ENCODE assay signal across 26 cellular contexts in the genomic region with DNA sequence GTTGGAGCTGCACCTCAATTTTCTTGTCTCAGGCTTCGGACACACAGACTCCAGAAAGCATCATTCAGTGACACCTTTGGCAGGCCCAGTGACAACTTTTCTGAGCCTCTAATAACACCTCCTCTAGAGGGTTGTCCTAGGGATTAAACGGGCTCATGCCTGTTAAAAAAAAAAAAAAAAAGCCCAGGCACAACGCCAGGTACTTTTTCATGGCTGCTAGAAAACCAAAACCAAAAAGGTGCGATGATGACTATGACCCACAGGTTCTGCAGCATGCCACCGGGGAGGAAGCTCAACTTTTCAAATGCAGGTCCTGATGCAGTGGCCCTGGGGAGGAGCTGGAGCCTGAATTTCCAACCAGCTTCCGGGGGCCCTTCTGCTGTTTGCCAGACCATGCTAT.
DNase-seq lines count a peak whose midpoint lies in the region; ATAC-seq and TF ChIP-seq lines count a peak whose summit lies in the region.
"Had no signal": no experiment of that assay in that cellular context is flagged by ENCODE, and none has a peak within 500 bp of the region (broad histone marks: within the 10 kb centered on the region; RNA-seq: fewer than 3 reads in every experiment).

No MANE protein-coding gene starts in this region.

- H3K4me3 Mint-ChIP-seq in H9 = no peak overlapping the region
- no peak overlapping the region for H3K4me3 Mint-ChIP-seq in activated CD8-positive, alpha-beta memory T cell treated with anti-CD3 and anti-CD28 coated beads, Interleukin-2, amount 10 ng/mL, durations not matched to agents 7 days and 5 days
- H3K4me3 Mint-ChIP-seq: activated CD4-positive, alpha-beta T cell treated with anti-CD3 and anti-CD28 coated beads, Interleukin-2, amount 10 ng/mL, durations not matched to agents 7 days and 5 days; activated naive CD4-positive, alpha-beta T cell treated with anti-CD3 and anti-CD28 coated beads, Interleukin-2, amount 50 U/mL, for 24 hours; activated T-helper 1 cell treated with anti-CD3 and anti-CD28 coated beads, Interleukin-12 subunit alpha, Interleukin-12 subunit beta, Interleukin-2, Interleukin-4 antibody, amounts not matched to agents 30 ng/mL and 10 ng/mL and 1 ng/mL, durations not matched to agents 14 hours and 24 hours and 36 hours; dendritic cell treated with granulocyte-macrophage colony-stimulating factor and Interleukin-4, amounts not matched to agents 40 ng/mL and 50 ng/mL, for 4 days; T-helper 2 cell treated with Interferon-gamma antibody and Interleukin-4, amounts not matched to agents 5 μg/mL and 100 μg/mL, for 36 hours had no signal

- H3K56ac ChIP-seq in H9 (ENCODE audit: insufficient read length, low read depth, low read length) = no peak overlapping the region

- H3K36me3 ChIP-seq in PC-3 (ENCODE audit: low read depth, low read length) = 0 out of 2 replicates have a peak, but pooled peaks cover 4% of the 10 kb centered on the region
- H3K36me3 ChIP-seq in esophagus squamous epithelium = no peaks in the 10 kb centered on the region
- H3K36me3 ChIP-seq: WERI-Rb-1 had no signal

- H3K27ac ChIP-seq in H9 (ENCODE audit: insufficient read length, low read depth, low read length) (no peak overlapping the region), PC-3 (ENCODE audit: low read length) (peak overlapping the region; percentile 100), esophagus squamous epithelium (peak overlapping the region in 3 of 4 donors; percentile 65 to 86 (median 70))
- H3K27ac ChIP-seq: heart right ventricle, psoas muscle, WERI-Rb-1 had no signal

- no peak overlapping the region for H2BK12ac ChIP-seq in H9 (ENCODE audit: insufficient read length, low read depth, low read length)

- H2BK5ac ChIP-seq in H9 (ENCODE audit: insufficient read length, low read length) = no peak overlapping the region

- no peak overlapping the region for H2BK20ac ChIP-seq in H9 (ENCODE audit: low read depth, low read length, poor library complexity, severe bottlenecking)

- no peaks in the 10 kb centered on the region for H3K79me1 ChIP-seq in H9 (ENCODE audit: insufficient read depth, low read depth, low read length, poor library complexity, severe bottlenecking)

- TF ChIP-seq CTCF in H9 (conservative IDR thresholded peaks at IDR 0.05) = no peak
- TF ChIP-seq CTCF in PC-3 (conservative IDR thresholded peaks at IDR 0.05; ENCODE audit: low read depth, low read length) = no peak
- TF ChIP-seq CTCF in esophagus squamous epithelium (IDR thresholded peaks at IDR 0.05) = peak in 1 of 6 experiments; percentile 6

- no TSS peak for BruUV-seq in PC-3 (replicated peaks; lab: Mats Ljungman, UMichigan)

- peaks cover 30 to 32% of the 10 kb centered on the region in 2 experiments for H3K4me1 Mint-ChIP-seq in H9
- H3K4me1 Mint-ChIP-seq in activated CD8-positive, alpha-beta memory T cell treated with anti-CD3 and anti-CD28 coated beads, Interleukin-2, amount 10 ng/mL, durations not matched to agents 7 days and 5 days = peaks cover 1% of the 10 kb centered on the region

- H3K23ac ChIP-seq in H9 (ENCODE audit: insufficient read length, low read depth, low read length) = no peak overlapping the region

- TF ChIP-seq POLR2A in esophagus squamous epithelium (IDR thresholded peaks at IDR 0.05) = no peak

- H2BK15ac ChIP-seq in H9 (ENCODE audit: low read depth, low read length) = no peak overlapping the region

- no peak overlapping the region for H3T11ph ChIP-seq in H9 (ENCODE audit: low read length)

- intact Hi-C loops in PC-3 (cut with micrococcal nuclease) (loop anchor here (5.0 kb wide), 1 partner anchor 405 kb away; a partner anchor contains a TSS), esophagus squamous epithelium (cut with DNase I) (no loop called here)

- POLR2A ChIA-PET in PC-3 (lab: Charles Lee; ENCODE audit: unreplicated experiment) = interaction anchor here (0.7 kb wide), 1 partner anchor 336 kb away, joined by 16 read pairs; no protein-coding TSS in a partner anchor

- ATAC-seq in GM18498 (IDR thresholded peaks at IDR 0.05; ENCODE audit: unreplicated experiment) (peak; percentile 60), PC-3 (no peak)
- no peak for ATAC-seq in activated CD8-positive, alpha-beta memory T cell treated with anti-CD3 and anti-CD28 coated beads, Interleukin-2, amount 10 ng/mL, durations not matched to agents 7 days and 5 days
- ATAC-seq: heart right ventricle, left cardiac atrium, psoas muscle had no signal

- H3K79me2 ChIP-seq in H9 (ENCODE audit: insufficient read depth, low read length) = no peaks in the 10 kb centered on the region
- peaks cover 20% of the 10 kb centered on the region for H3K79me2 ChIP-seq in PC-3 (ENCODE audit: low read length)

- H3K4me3 ChIP-seq in PC-3 (ENCODE audit: low read length) = no peak overlapping the region
- no peak overlapping the region for H3K4me3 ChIP-seq in esophagus squamous epithelium
- H3K4me3 ChIP-seq: heart right ventricle, psoas muscle had no signal

- H3K9me2 ChIP-seq in PC-3 (replicated peaks; ENCODE audit: low read length) = no peaks in the 10 kb centered on the region

- H4K20me1 ChIP-seq in H9 (ENCODE audit: control insufficient read depth, insufficient read depth, insufficient read length) = no peaks in the 10 kb centered on the region
- H4K20me1 ChIP-seq in PC-3 (ENCODE audit: low read length) = no peaks in the 10 kb centered on the region

- H4K91ac ChIP-seq in H9 (ENCODE audit: insufficient read length, low read depth, low read length) = no peak overlapping the region

- H3K9me3 ChIP-seq in H9 (ENCODE audit: control insufficient read depth, low read depth, low read length) (no peaks in the 10 kb centered on the region), PC-3 (ENCODE audit: low read length) (no peaks in the 10 kb centered on the region), esophagus squamous epithelium (no peaks in the 10 kb centered on the region)
- H3K9me3 ChIP-seq: heart right ventricle, psoas muscle had no signal

- H4K8ac ChIP-seq in H9 (replicated peaks; ENCODE audit: insufficient read length, low read depth, low read length) = no peak overlapping the region

- DNase-seq in H9 = no peak
- DNase-seq in PC-3 = peak; percentile 66
- no peak for DNase-seq in esophagus squamous epithelium (lab: John Stamatoyannopoulos, UW)
- no peak for DNase-seq in activated CD8-positive, alpha-beta memory T cell treated with anti-CD3 and anti-CD28 coated beads, Interleukin-2, amount 10 ng/mL, durations not matched to agents 7 days and 5 days
- DNase-seq in globus pallidus (ENCODE audit: low spot score) = no peak
- DNase-seq in NCI-H187 treated with DMSO at 0.1 percent for 48 hours (lab: John Stamatoyannopoulos, UW) = no peak
- DNase-seq in GF-D8 (lab: John Stamatoyannopoulos, UW) = no peak
- DNase-seq: activated CD4-positive, alpha-beta T cell treated with anti-CD3 and anti-CD28 coated beads, Interleukin-2, amount 10 ng/mL, durations not matched to agents 7 days and 5 days; anterior cingulate cortex; caudate nucleus; HCEC 1CT; heart right ventricle; Karpas-422; left cardiac atrium; mesenchymal stem cell; NCI-H1694; OCI-M1; psoas muscle; Right ventricle myocardium superior; trophoblast cell; WERI-Rb-1 had no signal

- H4K5ac ChIP-seq in H9 (ENCODE audit: insufficient read length, low read depth, low read length) = no peak overlapping the region

- no CpG with 5 or more reads among the region's 6 CpGs for WGBS in H9 (ENCODE audit: extremely low coverage, insufficient read length, low lambda C conversion rate)
- 27 to 38% methylated on average over 6 of the region's 6 CpGs for WGBS in esophagus squamous epithelium, 2 donors

- H3K23me2 ChIP-seq in H9 (ENCODE audit: insufficient read length, low read depth, low read length, poor library complexity, severe bottlenecking) = no peaks in the 10 kb centered on the region

- H3K4me1 ChIP-seq in H9 (ENCODE audit: insufficient read depth, low read length) (no peaks in the 10 kb centered on the region; the same call in 1 of the 2 replicates), PC-3 (ENCODE audit: insufficient read depth, low read length) (peaks cover 86% of the 10 kb centered on the region), esophagus squamous epithelium (peaks cover 11 to 43% (median 12%) of the 10 kb centered on the region in 3 donors)
- H3K4me1 ChIP-seq: psoas muscle had no signal

- H3K14ac ChIP-seq in H9 (ENCODE audit: insufficient read depth, low read length) = no peak overlapping the region

- H2AFZ ChIP-seq in H9 (ENCODE audit: low read length) (no peak overlapping the region), PC-3 (ENCODE audit: low read length) (no peak overlapping the region)

- H3K9ac ChIP-seq in H9 (ENCODE audit: extremely low read depth, insufficient read length, low read length) (no peak overlapping the region), PC-3 (ENCODE audit: low read length) (peak overlapping the region; percentile 94)

- H3K27me3 ChIP-seq in H9 (ENCODE audit: insufficient read depth, low read length) = no peaks in the 10 kb centered on the region
- H3K27me3 ChIP-seq in PC-3 (ENCODE audit: low read length) = no peaks in the 10 kb centered on the region
- H3K27me3 ChIP-seq in esophagus squamous epithelium = no peaks in the 10 kb centered on the region
- H3K27me3 ChIP-seq: heart right ventricle had no signal

- CTCF ChIA-PET in PC-3 (lab: Charles Lee) = no interaction called here
- CTCF ChIA-PET in activated CD8-positive, alpha-beta memory T cell treated with anti-CD3 and anti-CD28 coated beads, Interleukin-2, amount 10 ng/mL, durations not matched to agents 7 days and 5 days (lab: Charles Lee) = interaction anchor here (0.7 kb wide), 1 partner anchor 1170 kb away, joined by 3 read pairs; no protein-coding TSS in a partner anchor

- H3K36me3 Mint-ChIP-seq in H9 (ENCODE audit: insufficient read depth in 1 of 3, low read depth in 3 of 3) = no peaks in the 10 kb centered on the region; a peak in 1 of 7 replicates
- H3K36me3 Mint-ChIP-seq in activated CD8-positive, alpha-beta memory T cell treated with anti-CD3 and anti-CD28 coated beads, Interleukin-2, amount 10 ng/mL, durations not matched to agents 7 days and 5 days = peaks cover 8% of the 10 kb centered on the region

- peaks cover 3% of the 10 kb centered on the region; the same call in 1 of the 2 replicates for H3K27me3 Mint-ChIP-seq in H9 (ENCODE audit: low read depth)
- H3K27me3 Mint-ChIP-seq in activated CD8-positive, alpha-beta memory T cell treated with anti-CD3 and anti-CD28 coated beads, Interleukin-2, amount 10 ng/mL, durations not matched to agents 7 days and 5 days = no peaks in the 10 kb centered on the region
- H3K27me3 Mint-ChIP-seq: activated CD4-positive, alpha-beta T cell treated with anti-CD3 and anti-CD28 coated beads, Interleukin-2, amount 10 ng/mL, durations not matched to agents 7 days and 5 days; activated naive CD4-positive, alpha-beta T cell treated with anti-CD3 and anti-CD28 coated beads, Interleukin-2, amount 50 U/mL, for 24 hours; dendritic cell treated with granulocyte-macrophage colony-stimulating factor and Interleukin-4, amounts not matched to agents 40 ng/mL and 50 ng/mL, for 4 days had no signal

- H3K27ac Mint-ChIP-seq in H9 = 0 out of 7 replicates have a peak overlapping the region, but pooled peaks of 2 of the 3 experiments have one; percentile 13 to 50
- H3K27ac Mint-ChIP-seq in activated CD8-positive, alpha-beta memory T cell treated with anti-CD3 and anti-CD28 coated beads, Interleukin-2, amount 10 ng/mL, durations not matched to agents 7 days and 5 days = no peak overlapping the region
- H3K27ac Mint-ChIP-seq: activated CD4-positive, alpha-beta T cell treated with anti-CD3 and anti-CD28 coated beads, Interleukin-2, amount 10 ng/mL, durations not matched to agents 7 days and 5 days; activated naive CD4-positive, alpha-beta T cell treated with anti-CD3 and anti-CD28 coated beads, Interleukin-2, amount 50 U/mL, for 24 hours; activated T-helper 1 cell treated with anti-CD3 and anti-CD28 coated beads, Interleukin-12 subunit alpha, Interleukin-12 subunit beta, Interleukin-2, Interleukin-4 antibody, amounts not matched to agents 30 ng/mL and 10 ng/mL and 1 ng/mL, durations not matched to agents 14 hours and 24 hours and 36 hours; dendritic cell treated with granulocyte-macrophage colony-stimulating factor and Interleukin-4, amounts not matched to agents 40 ng/mL and 50 ng/mL, for 4 days; T-helper 2 cell treated with Interferon-gamma antibody and Interleukin-4, amounts not matched to agents 5 μg/mL and 100 μg/mL, for 36 hours had no signal

- H3K4me2 ChIP-seq in H9 (ENCODE audit: insufficient read depth, insufficient read length, low read length) = no peak overlapping the region
- H3K4me2 ChIP-seq in PC-3 (ENCODE audit: low read length) = peak overlapping the region; percentile 74; the same call in 1 of the 2 replicates

- no peak overlapping the region for H2AK5ac ChIP-seq in H9 (ENCODE audit: insufficient read length, low read length)

- H2BK120ac ChIP-seq in H9 (ENCODE audit: low read depth, low read length, poor library complexity, severe bottlenecking) = no peak overlapping the region

- H3K18ac ChIP-seq in H9 (ENCODE audit: insufficient read length, low read depth, low read length) = no peak overlapping the region

- H3K9me3 Mint-ChIP-seq in H9 = no peaks in the 10 kb centered on the region
- H3K9me3 Mint-ChIP-seq in activated CD8-positive, alpha-beta memory T cell treated with anti-CD3 and anti-CD28 coated beads, Interleukin-2, amount 10 ng/mL, durations not matched to agents 7 days and 5 days (ENCODE audit: low read depth) = no peaks in the 10 kb centered on the region
- H3K9me3 Mint-ChIP-seq: activated naive CD4-positive, alpha-beta T cell treated with anti-CD3 and anti-CD28 coated beads, Interleukin-2, amount 50 U/mL, for 24 hours; activated T-helper 1 cell treated with anti-CD3 and anti-CD28 coated beads, Interleukin-12 subunit alpha, Interleukin-12 subunit beta, Interleukin-2, Interleukin-4 antibody, amounts not matched to agents 30 ng/mL and 10 ng/mL and 1 ng/mL, durations not matched to agents 14 hours and 24 hours and 36 hours; dendritic cell treated with granulocyte-macrophage colony-stimulating factor and Interleukin-4, amounts not matched to agents 40 ng/mL and 50 ng/mL, for 4 days; T-helper 2 cell treated with Interferon-gamma antibody and Interleukin-4, amounts not matched to agents 5 μg/mL and 100 μg/mL, for 36 hours had no signal

- H3K4ac ChIP-seq in H9 (ENCODE audit: low read depth, low read length) = no peak overlapping the region

- H3F3A ChIP-seq in PC-3 (ENCODE audit: low read length, unreplicated experiment) = peaks cover 12% of the 10 kb centered on the region
